In genomic region chr19:41126765-41127203, GRCh38 we compare ENCODE assay signal across 1 cellular context.
A peak's percentile ranks its signal among the peaks of the same experiment; 100 is the strongest.
TF ChIP-seq lines count a peak whose summit lies in the region.

No MANE protein-coding gene starts in this region.

TF ChIP-seq in GM12878, 131 proteins besides CTCF, POLR2A, EP300 and RAD21:
- peak; percentile 27; the same call in 1 of the 2 replicates for TF ChIP-seq SMC3 (IDR thresholded peaks at IDR 0.05; ENCODE audit: borderline replicate concordance, low read length)
